Comparison of ENCODE assay signal across 1 cellular context in the genomic region with DNA sequence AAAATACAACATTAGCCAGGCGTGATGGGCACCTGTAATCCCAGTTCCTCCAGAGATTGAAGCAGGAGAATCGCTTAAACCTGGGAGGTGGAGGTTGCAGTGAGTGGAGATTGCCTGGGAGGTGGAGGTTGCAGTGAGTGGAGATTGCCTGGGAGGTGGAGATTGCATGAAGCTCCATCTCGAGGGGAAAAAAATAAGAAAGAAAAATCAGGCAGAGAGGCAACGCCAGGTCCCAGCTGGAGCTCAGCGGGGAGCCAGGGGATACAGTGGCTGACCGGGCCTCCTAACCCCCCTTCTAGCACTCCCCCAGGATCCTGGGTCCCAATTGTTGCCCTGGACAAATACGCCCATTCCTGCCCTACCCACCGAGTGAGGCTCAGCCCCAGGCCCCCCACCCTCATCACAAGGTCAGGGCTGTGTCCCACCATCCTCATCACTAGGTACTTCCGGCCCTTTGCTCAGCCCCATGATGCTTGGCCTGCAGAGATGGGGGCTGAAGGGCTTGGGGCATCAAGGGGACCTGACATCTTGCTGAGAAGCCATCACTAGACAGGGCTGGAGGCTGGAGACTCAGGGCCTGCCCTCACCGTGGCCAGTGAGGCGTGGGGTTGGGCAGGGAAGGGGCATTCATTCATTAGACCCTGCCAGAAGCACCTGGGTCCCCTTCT.
TF ChIP-seq lines count a peak whose summit lies in the region.

No MANE protein-coding gene starts in this region.

TF ChIP-seq in endothelial cell of umbilical vein, 7 proteins besides CTCF, POLR2A, EP300 and RAD21:
- TF ChIP-seq GATA2 (IDR thresholded peaks at IDR 0.05; ENCODE audit: insufficient read depth, insufficient read length, low read depth, low read length) = no peak
- TF ChIP-seq EZH2 (IDR thresholded peaks at IDR 0.05; ENCODE audit: borderline replicate concordance, low read depth, low read length, severe bottlenecking) = no peak
- TF ChIP-seq, protein P1, sequence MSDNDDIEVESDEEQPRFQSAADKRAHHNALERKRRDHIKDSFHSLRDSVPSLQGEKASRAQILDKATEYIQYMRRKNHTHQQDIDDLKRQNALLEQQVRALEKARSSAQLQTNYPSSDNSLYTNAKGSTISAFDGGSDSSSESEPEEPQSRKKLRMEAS (IDR thresholded peaks at IDR 0.05; ENCODE audit: insufficient read depth, insufficient read length) = no peak
- TF ChIP-seq FOS (IDR thresholded peaks at IDR 0.05; ENCODE audit: borderline replicate concordance, insufficient read depth, low read length) = no peak
- TF ChIP-seq MYC (IDR thresholded peaks at IDR 0.05; ENCODE audit: low read depth, low read length) = no peak
TF ChIP-seq in endothelial cell of umbilical vein: peak in this region for 0.
